In the genomic region with DNA sequence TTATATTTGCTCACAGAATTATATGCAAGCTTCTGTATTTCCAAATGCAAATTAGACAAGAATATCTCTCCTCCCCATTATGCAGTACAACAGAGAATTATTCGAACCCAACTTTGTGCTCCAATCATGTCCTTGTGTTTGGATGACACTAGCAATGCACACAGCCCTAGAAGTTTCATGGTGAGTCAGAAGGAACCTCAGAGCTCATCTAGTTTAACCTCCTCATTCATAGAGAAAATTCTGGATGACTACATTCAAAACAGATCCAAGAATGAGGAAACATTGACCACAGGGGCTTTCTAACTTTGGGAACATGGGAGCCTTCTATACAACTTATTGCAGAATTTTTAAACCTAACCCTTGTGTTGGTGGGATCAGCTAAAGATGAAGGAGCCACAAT, we compare ENCODE assay signal across 20 cellular contexts. TPM values are rescaled to one million over a fixed set of nuclear protein-coding genes. Genes with fewer than 3 reads are reported as not detected.
DNase-seq lines count a peak whose midpoint lies in the region; ATAC-seq, FAIRE-seq and TF ChIP-seq lines count a peak whose summit lies in the region.
"Had no signal": no experiment of that assay in that cellular context is flagged by ENCODE, and none has a peak within 500 bp of the region (broad histone marks: within the 10 kb centered on the region; RNA-seq: fewer than 3 reads in every experiment).

No MANE protein-coding gene starts in this region.

- DNase-seq in activated CD4-positive, alpha-beta T cell treated with anti-CD3 and anti-CD28 coated beads for 36 hours = no peak
- DNase-seq in activated CD4-positive, alpha-beta T cell treated with anti-CD3 and anti-CD28 coated beads for 4 hours = no peak
- DNase-seq in GM12878 (ENCODE audit: low read depth, low spot score) = no peak
- DNase-seq in stimulated activated effector memory CD8-positive, alpha-beta T cell treated with anti-CD3 and anti-CD28 coated beads, Interleukin-12 subunit alpha, Interleukin-12 subunit beta, amount 100 ng/mL, for 72 hours (ENCODE audit: low spot score in 2 of 2) = no peak
- no peak for DNase-seq in dermis blood vessel endothelial cell
- DNase-seq in COLO668 (lab: John Stamatoyannopoulos, UW; ENCODE audit: unreplicated experiment) = no peak
- DNase-seq: 8988T; activated CD4-positive, alpha-beta memory T cell treated with anti-CD3 and anti-CD28 coated beads for 36 hours; amygdala; C1 segment of cervical spinal cord; DMS153; KBM-7; midbrain; NCI-H1048; NCI-H2029 treated with DMSO at 0.1 percent for 48 hours; spleen; SW 1271 had no signal

- no peaks in the 10 kb centered on the region for H3K4me1 ChIP-seq in GM12878 (ENCODE audit: control insufficient read depth, insufficient read depth, low read length)
- H3K4me1 ChIP-seq: spleen had no signal

- no peaks in the 10 kb centered on the region for H3K27me3 Mint-ChIP-seq in activated CD4-positive, alpha-beta T cell treated with anti-CD3 and anti-CD28 coated beads for 36 hours
- H3K27me3 Mint-ChIP-seq: activated CD4-positive, alpha-beta memory T cell treated with anti-CD3 and anti-CD28 coated beads for 36 hours had no signal

- no peak overlapping the region for H3K4me3 Mint-ChIP-seq in activated CD4-positive, alpha-beta T cell treated with anti-CD3 and anti-CD28 coated beads for 36 hours
- H3K4me3 Mint-ChIP-seq in stimulated activated effector memory CD8-positive, alpha-beta T cell treated with anti-CD3 and anti-CD28 coated beads, Interleukin-12 subunit alpha, Interleukin-12 subunit beta, amount 100 ng/mL, for 72 hours = no peak overlapping the region
- H3K4me3 Mint-ChIP-seq: activated CD4-positive, alpha-beta memory T cell treated with anti-CD3 and anti-CD28 coated beads for 36 hours had no signal

- no peak overlapping the region for H3K4me3 ChIP-seq in GM12878
- H3K4me3 ChIP-seq: spleen, thoracic aorta had no signal

- H2AFZ ChIP-seq in GM12878 (ENCODE audit: control insufficient read depth, low read depth, low read length) = no peak overlapping the region

- no peaks in the 10 kb centered on the region for H3K79me2 ChIP-seq in GM12878 (ENCODE audit: control insufficient read depth, insufficient read depth, low read length)

- H3K9me3 ChIP-seq in GM12878 (replicated peaks; ENCODE audit: control insufficient read depth, insufficient read depth, low read length) = no peaks in the 10 kb centered on the region
- H3K9me3 ChIP-seq: spleen, thoracic aorta had no signal

- WGBS in GM12878 (ENCODE audit: insufficient coverage, insufficient replicate concordance, low lambda C conversion rate, missing lambda C conversion rate) = 44% methylated on average over 1 of the region's 1 CpG

- peaks cover 13% of the 10 kb centered on the region for H3K4me1 Mint-ChIP-seq in activated CD4-positive, alpha-beta T cell treated with anti-CD3 and anti-CD28 coated beads for 36 hours
- peaks cover 10% of the 10 kb centered on the region for H3K4me1 Mint-ChIP-seq in stimulated activated effector memory CD8-positive, alpha-beta T cell treated with anti-CD3 and anti-CD28 coated beads, Interleukin-12 subunit alpha, Interleukin-12 subunit beta, amount 100 ng/mL, for 72 hours

- CTCF ChIA-PET in activated CD4-positive, alpha-beta T cell treated with anti-CD3 and anti-CD28 coated beads for 36 hours (lab: Charles Lee) = interaction anchor here (1.0 kb wide), 1 partner anchor 8 kb away, joined by 3 read pairs; no protein-coding TSS in a partner anchor
- CTCF ChIA-PET in GM12878 (lab: Yijun Ruan, JAX) = no interaction called here

- TF ChIP-seq EP300 in GM12878 (IDR thresholded peaks at IDR 0.05; ENCODE audit: borderline replicate concordance in 1 of 2, control insufficient read depth in 1 of 2, low read depth in 2 of 2, low read length in 2 of 2) = no peak

- H3K27me3 ChIP-seq in GM12878 (replicated peaks in 1 of 2; ENCODE audit: control insufficient read depth in 2 of 2, insufficient read depth in 2 of 2, low read length in 1 of 2) = no peaks in the 10 kb centered on the region
- H3K27me3 ChIP-seq: spleen had no signal

- TF ChIP-seq RAD21 in GM12878 (IDR thresholded peaks at IDR 0.05; ENCODE audit: insufficient read depth, low read depth, low read length) = no peak

- no peaks in the 10 kb centered on the region for H3K36me3 ChIP-seq in GM12878 (ENCODE audit: control insufficient read depth in 2 of 2, insufficient read depth in 2 of 2, low read length in 1 of 2)
- H3K36me3 ChIP-seq: spleen, thoracic aorta had no signal

- intact Hi-C loops in activated CD4-positive, alpha-beta T cell treated with anti-CD3 and anti-CD28 coated beads for 36 hours (cut with DNase I, micrococcal nuclease) = no loop called here
- intact Hi-C loops in GM12878 (cut with micrococcal nuclease; ENCODE audit: unreplicated experiment) = no loop called here

- peaks cover 4% of the 10 kb centered on the region for H3K9me3 Mint-ChIP-seq in activated CD4-positive, alpha-beta T cell treated with anti-CD3 and anti-CD28 coated beads for 36 hours (ENCODE audit: low read depth)
- H3K9me3 Mint-ChIP-seq in stimulated activated effector memory CD8-positive, alpha-beta T cell treated with anti-CD3 and anti-CD28 coated beads, Interleukin-12 subunit alpha, Interleukin-12 subunit beta, amount 100 ng/mL, for 72 hours = no peaks in the 10 kb centered on the region
- H3K9me3 Mint-ChIP-seq: activated CD4-positive, alpha-beta memory T cell treated with anti-CD3 and anti-CD28 coated beads for 36 hours had no signal

- in situ Hi-C loops in GM12878 (cut with MboI) = no loop called here

- H3K27ac Mint-ChIP-seq in activated CD4-positive, alpha-beta T cell treated with anti-CD3 and anti-CD28 coated beads for 36 hours = no peak overlapping the region
- H3K27ac Mint-ChIP-seq in stimulated activated effector memory CD8-positive, alpha-beta T cell treated with anti-CD3 and anti-CD28 coated beads, Interleukin-12 subunit alpha, Interleukin-12 subunit beta, amount 100 ng/mL, for 72 hours = no peak overlapping the region
- H3K27ac Mint-ChIP-seq: activated CD4-positive, alpha-beta memory T cell treated with anti-CD3 and anti-CD28 coated beads for 36 hours had no signal

- H3K36me3 Mint-ChIP-seq in activated CD4-positive, alpha-beta T cell treated with anti-CD3 and anti-CD28 coated beads for 36 hours (ENCODE audit: low read depth) = peaks cover 2% of the 10 kb centered on the region
- H3K36me3 Mint-ChIP-seq in stimulated activated effector memory CD8-positive, alpha-beta T cell treated with anti-CD3 and anti-CD28 coated beads, Interleukin-12 subunit alpha, Interleukin-12 subunit beta, amount 100 ng/mL, for 72 hours = no peaks in the 10 kb centered on the region
- H3K36me3 Mint-ChIP-seq: activated CD4-positive, alpha-beta memory T cell treated with anti-CD3 and anti-CD28 coated beads for 36 hours had no signal

- no peak for TF ChIP-seq CTCF in GM12878 (IDR thresholded peaks at IDR 0.05 in 2 of 3, conservative IDR thresholded peaks at IDR 0.05 in 1 of 3; ENCODE audit: control insufficient read depth in 2 of 3, extremely low read depth in 1 of 3, insufficient read depth in 1 of 3, low read depth in 3 of 3, low read length in 3 of 3)

- no peak overlapping the region for H3K27ac ChIP-seq in GM12878 (ENCODE audit: control insufficient read depth, insufficient read depth)
- H3K27ac ChIP-seq: spleen, thoracic aorta had no signal

- ATAC-seq in activated CD4-positive, alpha-beta T cell treated with anti-CD3 and anti-CD28 coated beads for 36 hours = peak; percentile 95
- ATAC-seq in HG02610 (IDR thresholded peaks at IDR 0.05; ENCODE audit: unreplicated experiment) (peak; percentile 77), GM12878 (peak; percentile 28; the same call in 2 of the 3 replicates), HG03159 (IDR thresholded peaks at IDR 0.05; ENCODE audit: unreplicated experiment) (no peak)
- peak; percentile 82 for ATAC-seq in stimulated activated effector memory CD8-positive, alpha-beta T cell treated with anti-CD3 and anti-CD28 coated beads, Interleukin-12 subunit alpha, Interleukin-12 subunit beta, amount 100 ng/mL, for 72 hours

- no peak overlapping the region for H3K9ac ChIP-seq in GM12878 (ENCODE audit: control insufficient read depth, insufficient read depth, low read length)

- H4K20me1 ChIP-seq in GM12878 (ENCODE audit: control insufficient read depth, insufficient read depth) = no peaks in the 10 kb centered on the region

- no peak overlapping the region for H3K4me2 ChIP-seq in GM12878 (ENCODE audit: control insufficient read depth, insufficient read depth)

- no peak for TF ChIP-seq POLR2A in GM12878 (IDR thresholded peaks at IDR 0.05; ENCODE audit: low read depth, low read length)

- SMC1A ChIA-PET in GM12878 (lab: Charles Lee; ENCODE audit: uncharacterized antibody, unreplicated experiment) = no interaction called here

- no TSS peak for BruUV-seq in GM12878 (replicated peaks; lab: Mats Ljungman, UMichigan)

- FAIRE-seq in GM12878 (lab: Jason Lieb, UNC) = peak; percentile 47

- RAD21 ChIA-PET in GM12878 (lab: Charles Lee; ENCODE audit: unreplicated experiment) = no interaction called here

- POLR2A ChIA-PET in activated CD4-positive, alpha-beta T cell treated with anti-CD3 and anti-CD28 coated beads for 36 hours (lab: Charles Lee) = interaction anchor here (0.5 to 0.7 kb wide), 2 partner anchors 15 to 161 kb away, joined by 3 read pairs; no protein-coding TSS in a partner anchor
- POLR2A ChIA-PET in GM12878 (lab: Charles Lee) = no interaction called here

TF ChIP-seq in GM12878, 131 proteins besides CTCF, POLR2A, EP300 and RAD21:
- TF ChIP-seq RUNX3 (IDR thresholded peaks at IDR 0.05; ENCODE audit: low read length) = 0 out of 2 replicates have a peak, but pooled peaks have one; percentile 16
- no peak for TF ChIP-seq GABPA (IDR thresholded peaks at IDR 0.05; ENCODE audit: low read depth)
TF ChIP-seq in GM12878: peak in this region for 1.

RNA-seq across cellular contexts. Expression of a gene that starts 12.8 kb away (rescaled TPM):
- 100 to 1,000 TPM in 1 of 2 experiments, 10 to 100 TPM in 1; 73.8 to 106 TPM for total RNA-seq in activated CD4-positive, alpha-beta T cell treated with anti-CD3 and anti-CD28 coated beads for 36 hours
- total RNA-seq in GM12878 (2013; cell fraction: nucleolus; rRNA removed) = 7.5 and 9.3 TPM in 2 replicates
- 5.8 and 6.9 TPM in 2 replicates for total RNA-seq in GM12878 (2014; rRNA removed)
- 6.4 and 7.1 TPM in 2 replicates for total RNA-seq in GM12878 (2014; rRNA removed; fragmentation: Illumina TruSeq; extraction: Trizol)
- total RNA-seq in GM12878 (2021) = 7.4 and 7.5 TPM in 2 replicates
- 6.7 TPM for polyA plus RNA-seq in GM12878 (2011; ENCODE audit: low read depth)
- 2.4 and 2.8 TPM in 2 replicates for polyA plus RNA-seq in GM12878 (2011; rRNA removed)
- 2.0 and 2.3 TPM in 2 replicates for polyA plus RNA-seq in GM12878 (2011; cell fraction: cytosol; rRNA removed)
- 3.7 and 5.0 TPM in 2 replicates for polyA plus RNA-seq in GM12878 (2011; cell fraction: nucleus; rRNA removed)
- 11.6 and 12.8 TPM in 2 replicates for polyA plus RNA-seq in GM12878 (2012)
- 3.7 and 4.1 TPM in 2 replicates for polyA plus RNA-seq in GM12878 (2014; fragmentation: Illumina TruSeq; extraction: Trizol)
- polyA plus RNA-seq in GM12878 (2014; fragmentation: Nextera tagmentation; extraction: Ambion mirVana) = 1 to 10 TPM; 3.4 to 8.5 TPM
- polyA plus RNA-seq in GM12878 (2014; rRNA removed) = 2.7 and 3.2 TPM in 2 replicates
- polyA plus RNA-seq in GM12878 (2016; fragmentation: Nextera tagmentation; extraction: Ambion mirVana) = 1 to 10 TPM; 6.7 to 7.1 TPM
- 14.8 and 17.5 TPM in 2 replicates for polyA minus RNA-seq in GM12878 (2011; rRNA and poly(A)+ RNA removed)
- 2.5 and 3.7 TPM in 2 replicates for polyA minus RNA-seq in GM12878 (2011; cell fraction: cytosol; rRNA and poly(A)+ RNA removed)
- polyA minus RNA-seq in GM12878 (2011; cell fraction: nucleus; rRNA and poly(A)+ RNA removed) = 16.8 and 33.0 TPM in 2 replicates
- total RNA-seq in dermis blood vessel endothelial cell = 14.0 and 16.1 TPM in 2 replicates
